Comparison of ENCODE assay signal across 28 cellular contexts in the genomic region with DNA sequence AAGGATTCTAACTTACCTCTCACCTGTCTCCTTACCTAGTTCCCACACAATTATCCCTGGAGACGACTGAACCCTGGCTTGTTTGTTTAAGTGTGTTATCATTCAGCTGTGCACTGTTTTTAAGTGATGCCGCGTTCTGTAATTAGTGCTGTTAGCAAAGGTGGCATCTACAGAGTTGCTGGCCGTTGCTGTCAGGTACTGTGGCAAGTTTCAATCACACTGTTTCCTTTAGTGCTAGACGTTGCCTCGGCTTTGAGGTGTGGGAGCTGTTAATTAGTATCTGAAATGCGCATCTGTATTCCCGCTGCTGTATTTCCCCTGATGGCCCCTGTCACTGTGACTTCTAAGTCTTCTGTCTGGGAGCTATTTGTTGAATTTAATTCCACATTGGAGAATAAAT.
"Had no signal": no experiment of that assay in that cellular context is flagged by ENCODE, and none has a peak within 500 bp of the region (broad histone marks: within the 10 kb centered on the region; RNA-seq: fewer than 3 reads in every experiment).

No MANE protein-coding gene starts in this region.

- H3K27ac Mint-ChIP-seq: activated CD4-positive, alpha-beta memory T cell treated with anti-CD3 and anti-CD28 coated beads, Interleukin-2, amount 10 ng/mL, durations not matched to agents 7 days and 5 days; activated CD4-positive, alpha-beta T cell treated with anti-CD3 and anti-CD28 coated beads, Interleukin-2, amount 10 ng/mL, durations not matched to agents 7 days and 5 days; activated naive CD4-positive, alpha-beta T cell treated with anti-CD3 and anti-CD28 coated beads, Interleukin-2, amount 50 U/mL, for 24 hours; activated naive CD8-positive, alpha-beta T cell treated with anti-CD3 and anti-CD28 coated beads, Interleukin-2, amount 50 U/mL, for 24 hours; activated T-cell treated with anti-CD3 and anti-CD28 coated beads, Interleukin-2, amount 50 U/mL, for 24 hours; dendritic cell treated with granulocyte-macrophage colony-stimulating factor and Interleukin-4, amounts not matched to agents 40 ng/mL and 50 ng/mL, for 4 days; natural killer cell treated with Interleukin-12 subunit alpha and Interleukin-12 subunit beta and Interleukin-15 and Interleukin-18, amount 100 ng/mL, for 72 hours; T-helper 1 cell treated with Interleukin-12 subunit alpha and Interleukin-12 subunit beta and Interleukin-4 antibody, amounts not matched to agents 30 μg/mL and 1 μg/mL, for 36 hours had no signal

- H3K4me3 Mint-ChIP-seq: activated CD4-positive, alpha-beta memory T cell treated with anti-CD3 and anti-CD28 coated beads, Interleukin-2, amount 10 ng/mL, durations not matched to agents 7 days and 5 days; activated CD4-positive, alpha-beta T cell treated with anti-CD3 and anti-CD28 coated beads, Interleukin-2, amount 10 ng/mL, durations not matched to agents 7 days and 5 days; activated naive CD4-positive, alpha-beta T cell treated with anti-CD3 and anti-CD28 coated beads, Interleukin-2, amount 50 U/mL, for 24 hours; activated naive CD8-positive, alpha-beta T cell treated with anti-CD3 and anti-CD28 coated beads, Interleukin-2, amount 50 U/mL, for 24 hours; activated T-cell treated with anti-CD3 and anti-CD28 coated beads, Interleukin-2, amount 50 U/mL, for 24 hours; dendritic cell treated with granulocyte-macrophage colony-stimulating factor and Interleukin-4, amounts not matched to agents 40 ng/mL and 50 ng/mL, for 4 days; natural killer cell treated with Interleukin-12 subunit alpha and Interleukin-12 subunit beta and Interleukin-15 and Interleukin-18, amount 100 ng/mL, for 72 hours; T-helper 1 cell treated with Interleukin-12 subunit alpha and Interleukin-12 subunit beta and Interleukin-4 antibody, amounts not matched to agents 30 μg/mL and 1 μg/mL, for 36 hours had no signal

- H2AFZ ChIP-seq: parathyroid adenoma had no signal

- H3K4me1 Mint-ChIP-seq: activated CD4-positive, alpha-beta memory T cell treated with anti-CD3 and anti-CD28 coated beads, Interleukin-2, amount 10 ng/mL, durations not matched to agents 7 days and 5 days; activated CD4-positive, alpha-beta T cell treated with anti-CD3 and anti-CD28 coated beads, Interleukin-2, amount 10 ng/mL, durations not matched to agents 7 days and 5 days; activated naive CD4-positive, alpha-beta T cell treated with anti-CD3 and anti-CD28 coated beads, Interleukin-2, amount 50 U/mL, for 24 hours; activated naive CD8-positive, alpha-beta T cell treated with anti-CD3 and anti-CD28 coated beads, Interleukin-2, amount 50 U/mL, for 24 hours had no signal

- H3K36me3 Mint-ChIP-seq: natural killer cell treated with Interleukin-12 subunit alpha and Interleukin-12 subunit beta and Interleukin-15 and Interleukin-18, amount 100 ng/mL, for 72 hours had no signal

- H3K4me1 ChIP-seq: breast epithelium, left lung, lower lobe of right lung, parathyroid adenoma, transverse colon had no signal

- H3K27ac ChIP-seq: breast epithelium, epithelial cell of prostate, left lung, lower lobe of right lung, parathyroid adenoma, sigmoid colon, transverse colon had no signal

- H3K4me3 ChIP-seq: breast epithelium, left lung, lower lobe of right lung, psoas muscle, sigmoid colon, transverse colon had no signal

- H3K27me3 ChIP-seq: breast epithelium, sigmoid colon, transverse colon had no signal

- H3K36me3 ChIP-seq: breast epithelium, left lung, lower lobe of right lung, sigmoid colon, transverse colon had no signal

- H3K9me3 Mint-ChIP-seq: activated CD4-positive, alpha-beta memory T cell treated with anti-CD3 and anti-CD28 coated beads, Interleukin-2, amount 10 ng/mL, durations not matched to agents 7 days and 5 days; activated CD4-positive, alpha-beta T cell treated with anti-CD3 and anti-CD28 coated beads, Interleukin-2, amount 10 ng/mL, durations not matched to agents 7 days and 5 days; activated naive CD4-positive, alpha-beta T cell treated with anti-CD3 and anti-CD28 coated beads, Interleukin-2, amount 50 U/mL, for 24 hours; dendritic cell treated with granulocyte-macrophage colony-stimulating factor and Interleukin-4, amounts not matched to agents 40 ng/mL and 50 ng/mL, for 4 days; natural killer cell treated with Interleukin-12 subunit alpha and Interleukin-12 subunit beta and Interleukin-15 and Interleukin-18, amount 100 ng/mL, for 72 hours; T-helper 1 cell treated with Interleukin-12 subunit alpha and Interleukin-12 subunit beta and Interleukin-4 antibody, amounts not matched to agents 30 μg/mL and 1 μg/mL, for 36 hours had no signal

- H3K79me2 ChIP-seq: parathyroid adenoma had no signal

- H3K9ac ChIP-seq: parathyroid adenoma had no signal

- DNase-seq: activated CD4-positive, alpha-beta memory T cell treated with anti-CD3 and anti-CD28 coated beads, Interleukin-2, amount 10 ng/mL, durations not matched to agents 7 days and 5 days; activated CD4-positive, alpha-beta T cell treated with anti-CD3 and anti-CD28 coated beads, Interleukin-2, amount 10 ng/mL, durations not matched to agents 7 days and 5 days; activated CD4-positive, CD25-positive, alpha-beta regulatory T cell treated with anti-CD3 and anti-CD28 coated beads, Interleukin-2, amount 50 U/mL, for 72 hours; activated CD8-positive, alpha-beta memory T cell treated with anti-CD3 and anti-CD28 coated beads, Interleukin-2, amount 50 U/mL, for 48 hours; activated gamma-delta T cell; activated naive CD8-positive, alpha-beta T cell treated with anti-CD3 and anti-CD28 coated beads, Interleukin-2, amount 50 U/mL, for 24 hours; activated T-cell treated with anti-CD3 and anti-CD28 coated beads, Interleukin-2, amount 50 U/mL, for 24 hours; amygdala; central memory CD4-positive, alpha-beta T cell; glutamatergic neuron; left lung; lower lobe of right lung; mesenchymal stem cell; nucleus accumbens; sigmoid colon; stimulated activated CD4-positive, alpha-beta T cell treated with anti-CD3 and anti-CD28 coated beads, Interleukin-15, amount 100 ng/mL, for 24 hours; stimulated activated CD4-positive, alpha-beta T cell treated with anti-CD3 and anti-CD28 coated beads, Interleukin-2, amount 100 ng/mL, for 24 hours; stimulated activated naive CD4-positive, alpha-beta T cell treated with Interleukin-2 at 50 U/mL for 16 hours; SW 1271; transverse colon had no signal

- H3K9me3 ChIP-seq: breast epithelium, left lung, lower lobe of right lung, psoas muscle, sigmoid colon, transverse colon had no signal
